In genomic region chr14:26606729-26607128, GRCh38 we compare ENCODE assay signal across 18 cellular contexts. TPM values are rescaled to one million over a fixed set of nuclear protein-coding genes. Genes with fewer than 3 reads are reported as not detected.
DNase-seq lines count a peak whose midpoint lies in the region; ATAC-seq and TF ChIP-seq lines count a peak whose summit lies in the region.
"Had no signal": no experiment of that assay in that cellular context is flagged by ENCODE, and none has a peak within 500 bp of the region (broad histone marks: within the 10 kb centered on the region; RNA-seq: fewer than 3 reads in every experiment).

No MANE protein-coding gene starts in this region.

- H3F3A ChIP-seq in GM23338 (replicated peaks; ENCODE audit: low read depth): no peaks in the 10 kb centered on the region

- no peaks in the 10 kb centered on the region; the same call in 2 of the 3 replicates for H3K4me1 Mint-ChIP-seq in GM23338
- H3K4me1 Mint-ChIP-seq: CD4-positive, alpha-beta memory T cell had no signal

- no peaks in the 10 kb centered on the region for H3K27me3 ChIP-seq in GM23338 (ENCODE audit: insufficient read depth)
- H3K27me3 ChIP-seq: BLaER1 had no signal

- no peak overlapping the region for H3K4me3 Mint-ChIP-seq in GM23338
- H3K4me3 Mint-ChIP-seq: CD4-positive, alpha-beta memory T cell had no signal

- H4K20me1 ChIP-seq in GM23338 (replicated peaks; ENCODE audit: insufficient read depth): no peaks in the 10 kb centered on the region
- H4K20me1 ChIP-seq: BLaER1 had no signal

- H3K79me2 ChIP-seq in GM23338 (replicated peaks; ENCODE audit: insufficient read depth): no peaks in the 10 kb centered on the region

- H3K36me3 ChIP-seq in GM23338 (ENCODE audit: insufficient read depth): no peaks in the 10 kb centered on the region
- H3K36me3 ChIP-seq: BLaER1 had no signal

- H3K27me3 Mint-ChIP-seq in GM23338 (ENCODE audit: insufficient read depth, low read depth, poor library complexity): peaks cover 2% of the 10 kb centered on the region
- H3K27me3 Mint-ChIP-seq: CD4-positive, alpha-beta memory T cell had no signal

- H3K9me3 Mint-ChIP-seq in GM23338: no peaks in the 10 kb centered on the region

- H3K4me2 ChIP-seq in GM23338: no peak overlapping the region
- H3K4me2 ChIP-seq: BLaER1, PC-9 had no signal

- peak; percentile 3 for DNase-seq in AG10803 (ENCODE audit: low read depth)
- no peak for DNase-seq in GM23338 (ENCODE audit: low spot score)
- peak; percentile 11 to 30 for DNase-seq in cardiac fibroblast (ENCODE audit: low read depth in 2 of 2)
- DNase-seq in fibroblast of peridontal ligament (ENCODE audit: extremely low read depth): peak; percentile 93
- no peak for DNase-seq in GM10266 (ENCODE audit: extremely low spot score)
- DNase-seq in COLO829 (ENCODE audit: low spot score): no peak
- DNase-seq in NCI-H69 (lab: John Stamatoyannopoulos, UW): no peak
- DNase-seq: CD4-positive, alpha-beta memory T cell; DMS153; Kasumi-1; NCI-H1694 treated with DMSO at 0.1 percent for 48 hours; NCI-H526 treated with DMSO at 0.1 percent for 48 hours; PC-9; RPMI8226; SHP77 had no signal

- H3K4me3 ChIP-seq in AG10803 (ENCODE audit: low read length) (no peak overlapping the region), GM23338 (no peak overlapping the region), cardiac fibroblast (replicated peaks in 1 of 2; ENCODE audit: low read depth in 2 of 2, low read length in 2 of 2) (no peak overlapping the region)
- H3K4me3 ChIP-seq: BLaER1, PC-9 had no signal

- H3K4me1 ChIP-seq in GM23338 (ENCODE audit: insufficient read depth): no peaks in the 10 kb centered on the region
- H3K4me1 ChIP-seq: BLaER1 had no signal

- TF ChIP-seq CTCF in AG10803 (conservative IDR thresholded peaks at IDR 0.05; ENCODE audit: low read length): no peak
- no peak for TF ChIP-seq CTCF in GM23338 (conservative IDR thresholded peaks at IDR 0.05; ENCODE audit: low read depth in 2 of 2)
- no peak for TF ChIP-seq CTCF in cardiac fibroblast (IDR thresholded peaks at IDR 0.05; ENCODE audit: low read depth, low read length)
- no peak for TF ChIP-seq CTCF in GM10266 (IDR thresholded peaks at IDR 0.05; ENCODE audit: control insufficient read depth, insufficient read depth, low read depth, missing control alignments)

- ATAC-seq in GM23338 (no peak), HG02798 (IDR thresholded peaks at IDR 0.05; ENCODE audit: poor library complexity, unreplicated experiment) (no peak)

- no peaks in the 10 kb centered on the region for H3K9me2 ChIP-seq in GM23338 (ENCODE audit: insufficient read depth)

- H2AFZ ChIP-seq in GM23338: no peak overlapping the region
- H2AFZ ChIP-seq: PC-9 had no signal

- peak overlapping the region; percentile 62 for H3K27ac Mint-ChIP-seq in GM23338
- H3K27ac Mint-ChIP-seq: CD4-positive, alpha-beta memory T cell had no signal

- H3K27ac ChIP-seq in GM23338 (ENCODE audit: low read depth): no peak overlapping the region
- H3K27ac ChIP-seq: BLaER1, PC-9 had no signal

- H3K36me3 Mint-ChIP-seq in GM23338 (ENCODE audit: low read depth): no peaks in the 10 kb centered on the region
- H3K36me3 Mint-ChIP-seq: CD4-positive, alpha-beta memory T cell had no signal

TF ChIP-seq in GM23338, 12 proteins besides CTCF, POLR2A, EP300 and RAD21:
- TF ChIP-seq ETS1 (IDR thresholded peaks at IDR 0.05) (no peak), ZNF331 (CRISPR knock-in tag; IDR thresholded peaks at IDR 0.05; ENCODE audit: low read depth) (no peak)

RNA-seq across cellular contexts. Expression of gene NOVA1, which starts 8.9 kb away (rescaled TPM):
- total RNA-seq in GM23338 (2014; rRNA removed; shearing (Covaris generic)): 8.1 and 10.9 TPM in 2 replicates
- polyA plus RNA-seq in GM23338 (2016; fragmentation: Nextera tagmentation; extraction: Ambion mirVana): 11.0 and 11.6 TPM in 2 replicates
- total RNA-seq: CD4-positive, alpha-beta memory T cell; MCF 10A had no signal
- polyA plus RNA-seq: CD4-positive, alpha-beta memory T cell had no signal

Comparison
In these comparisons a context has a peak if more than half of its experiments do, and no peak if none do; other contexts are left out.
1. DNase-seq: peak in AG10803 (single experiment), cardiac fibroblast (2 of 2) and fibroblast of peridontal ligament (single experiment); none in GM23338 (single experiment), GM10266 (single experiment), COLO829 (single experiment) and NCI-H69 (single experiment).